1 cellular context compared by ENCODE assay signal in genomic region chr6:3724451-3725144, GRCh38.
TF ChIP-seq lines count a peak whose summit lies in the region.

No MANE protein-coding gene starts in this region.

TF ChIP-seq in HCT116, 20 proteins besides CTCF, POLR2A, EP300 and RAD21 (continued from another document):
- TF ChIP-seq MAX (IDR thresholded peaks at IDR 0.05) (no peak), EGR1 (IDR thresholded peaks at IDR 0.05; ENCODE audit: low read depth) (no peak), CBX3 (IDR thresholded peaks at IDR 0.05; ENCODE audit: low read depth) (no peak), TCF7L2 (IDR thresholded peaks at IDR 0.05; ENCODE audit: borderline replicate concordance, extremely low read depth, insufficient read depth, insufficient read length) (no peak), CEBPB (IDR thresholded peaks at IDR 0.05; ENCODE audit: low read depth) (no peak), REST (IDR thresholded peaks at IDR 0.05; ENCODE audit: low read depth) (no peak), EZH2phosphoT487 (IDR thresholded peaks at IDR 0.05; ENCODE audit: borderline replicate concordance) (no peak), ZNF274 (IDR thresholded peaks at IDR 0.05; ENCODE audit: low read depth, low read length) (no peak), POLR2AphosphoS5 (IDR thresholded peaks at IDR 0.05; ENCODE audit: low read depth, low read length) (no peak), SRF (IDR thresholded peaks at IDR 0.05; ENCODE audit: low read depth) (no peak), ZFX (IDR thresholded peaks at IDR 0.05) (no peak), YY1 (IDR thresholded peaks at IDR 0.05; ENCODE audit: extremely low read depth, insufficient replicate concordance, low read depth, low read length) (no peak), FOSL1 (IDR thresholded peaks at IDR 0.05; ENCODE audit: low read depth) (no peak), SIN3A (IDR thresholded peaks at IDR 0.05; ENCODE audit: low read depth) (no peak)
